ENCODE assay signal across 8 cellular contexts in the genomic region with DNA sequence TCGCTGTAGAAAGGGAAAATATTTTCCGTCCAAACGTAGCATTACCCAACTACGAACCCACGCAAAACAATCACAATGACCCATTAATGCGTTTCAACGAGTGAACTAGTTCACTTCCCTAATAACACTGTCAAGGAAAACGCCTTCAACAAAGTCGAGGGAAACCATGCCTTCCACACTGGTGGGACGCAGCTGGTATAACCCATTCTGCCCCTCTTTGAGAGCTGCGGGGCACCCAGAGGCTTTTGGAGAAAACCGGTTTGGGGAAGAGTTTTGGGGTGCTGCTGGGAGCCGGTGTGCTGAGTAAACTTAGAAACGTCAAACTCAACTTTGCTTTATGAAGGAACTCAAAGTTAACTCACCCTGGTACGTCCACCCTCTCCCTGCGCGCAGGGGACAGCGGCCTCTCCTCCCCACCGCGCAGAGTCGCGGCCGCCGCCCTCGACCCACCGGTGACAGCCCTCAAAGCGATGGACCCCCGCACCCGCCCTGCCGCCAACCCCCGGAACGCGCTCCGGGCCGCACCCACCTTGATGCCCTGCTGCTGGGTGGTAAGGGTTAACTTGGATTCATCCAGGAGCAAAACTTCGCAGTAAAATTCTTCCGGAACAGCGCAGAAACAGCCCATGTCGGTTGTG. TPM values are rescaled to one million over a fixed set of nuclear protein-coding genes. Genes with fewer than 3 reads are reported as not detected.
DNase-seq lines count a peak whose midpoint lies in the region; ATAC-seq, FAIRE-seq and TF ChIP-seq lines count a peak whose summit lies in the region.

No MANE protein-coding gene starts in this region.

- BruUV-seq in mammary epithelial cell (replicated peaks; lab: Mats Ljungman, UMichigan) (no TSS peak), HepG2 (replicated peaks; lab: Mats Ljungman, UMichigan) (no TSS peak)

- POLR2A ChIA-PET in HepG2 (lab: Yijun Ruan, JAX), result no interaction called here

- peak overlapping the region in 7 of 11 experiments; percentile 53 to 73 (median 68); a peak in 6 of 22 replicates for H3K9ac ChIP-seq in BLaER1 treated with 17β-estradiol and CSF1 and Interleukin-3, amounts not matched to agents 10 nM and 100 nM
- H3K9ac ChIP-seq in mammary epithelial cell (ENCODE audit: insufficient read depth, low read length) (no peak overlapping the region), HepG2 (ENCODE audit: insufficient read depth, low read depth, low read length) (no peak overlapping the region)

- intact Hi-C loops in mammary epithelial cell (cut with micrococcal nuclease), result no loop called here
- intact Hi-C loops in HepG2 (cut with micrococcal nuclease; ENCODE audit: unreplicated experiment), result no loop called here
- intact Hi-C loops in thyroid gland (cut with DNase I), result no loop called here

- H3K9me3 ChIP-seq in BLaER1 treated with 17β-estradiol and CSF1 and Interleukin-3, amounts not matched to agents 10 nM and 100 nM (replicated peaks in 1 of 11), result no peaks in the 10 kb centered on the region
- no peaks in the 10 kb centered on the region for H3K9me3 ChIP-seq in mammary epithelial cell (replicated peaks; ENCODE audit: insufficient read depth, low read length)
- H3K9me3 ChIP-seq in HepG2 (ENCODE audit: low read length), result no peaks in the 10 kb centered on the region
- H3K9me3 ChIP-seq in thyroid gland, result no peaks in the 10 kb centered on the region

- TF ChIP-seq RAD21 in HepG2 (CRISPR knock-in tag; IDR thresholded peaks at IDR 0.05), result no peak

- WGBS in mammary epithelial cell (ENCODE audit: low coverage, missing lambda C conversion rate), result 7% methylated on average over 14 of the region's 39 CpGs
- 63% methylated on average over 38 of the region's 39 CpGs for WGBS in HepG2 (ENCODE audit: low lambda C conversion rate)
- WGBS in thyroid gland, 2 donors, result 2% methylated on average over 25 to 34 of the region's 39 CpGs

- ATAC-seq in HG03342 (IDR thresholded peaks at IDR 0.05; ENCODE audit: unreplicated experiment), result peak; percentile 1
- no peak for ATAC-seq in HepG2
- ATAC-seq in HG03460 (IDR thresholded peaks at IDR 0.05; ENCODE audit: unreplicated experiment), result no peak

- DNase-seq in mammary epithelial cell (peak; percentile 18), HepG2 (ENCODE audit: low spot score) (no peak), thyroid gland (peak in 1 of 2 donors; percentile 18), hepatic stellate cell (ENCODE audit: low spot score) (no peak), NCI-H2196 treated with DMSO at 0.1 percent for 48 hours (lab: John Stamatoyannopoulos, UW; ENCODE audit: unreplicated experiment) (no peak)

- peaks cover 15 to 38% (median 30%) of the 10 kb centered on the region in 11 experiments for H3K27me3 ChIP-seq in BLaER1 treated with 17β-estradiol and CSF1 and Interleukin-3, amounts not matched to agents 10 nM and 100 nM
- H3K27me3 ChIP-seq in mammary epithelial cell (ENCODE audit: insufficient read depth, low read length) (peaks cover 18% of the 10 kb centered on the region), HepG2 (ENCODE audit: control insufficient read depth in 1 of 2, insufficient read depth in 2 of 2, low read length in 2 of 2) (peaks cover 4 to 33% of the 10 kb centered on the region in 2 experiments; a peak in 4 of 5 replicates), thyroid gland (no peaks in the 10 kb centered on the region)

- H3K27ac ChIP-seq in BLaER1 treated with 17β-estradiol and CSF1 and Interleukin-3, amounts not matched to agents 10 nM and 100 nM, result no peak overlapping the region
- no peak overlapping the region for H3K27ac ChIP-seq in mammary epithelial cell (ENCODE audit: insufficient read depth, low read depth, low read length)
- H3K27ac ChIP-seq in HepG2 (ENCODE audit: extremely low read length, insufficient read depth, low read length), result no peak overlapping the region
- peak overlapping the region; percentile 90 to 95 (median 91) for H3K27ac ChIP-seq in thyroid gland

- H3K4me2 ChIP-seq in BLaER1 treated with 17β-estradiol and CSF1 and Interleukin-3, amounts not matched to agents 10 nM and 100 nM, result peak overlapping the region; percentile 82 to 99 (median 95)
- H3K4me2 ChIP-seq in mammary epithelial cell (ENCODE audit: insufficient read depth, low read depth, low read length) (peak overlapping the region; percentile 99), HepG2 (ENCODE audit: low read depth, low read length) (peak overlapping the region; percentile 34; the same call in 1 of the 2 replicates)

- peak overlapping the region; percentile 90 for H2AFZ ChIP-seq in mammary epithelial cell (ENCODE audit: low read depth, low read length)
- H2AFZ ChIP-seq in HepG2 (ENCODE audit: low read length), result no peak overlapping the region

- in situ Hi-C loops in mammary epithelial cell (cut with MboI; ENCODE audit: low sequenced_read_pairs in 2 of 2) (loop anchor here in 1 of 2 donors (10.0 kb wide), 1 partner anchor 234 kb away; no protein-coding TSS in a partner anchor), HepG2 (cut with HindIII; ENCODE audit: extremely low pct_ligation_motif_present, low pct_unique_long_range_greater_than_20kb) (loop anchor here (10.0 kb wide), 1 partner anchor 204 kb away; no protein-coding TSS in a partner anchor)

- no peak for FAIRE-seq in HepG2 (lab: Jason Lieb, UNC)

- no peaks in the 10 kb centered on the region for H4K20me1 ChIP-seq in BLaER1 treated with 17β-estradiol and CSF1 and Interleukin-3, amounts not matched to agents 10 nM and 100 nM
- H4K20me1 ChIP-seq in mammary epithelial cell (ENCODE audit: insufficient read depth, low read length) (no peaks in the 10 kb centered on the region), HepG2 (ENCODE audit: insufficient read depth, low read length) (no peaks in the 10 kb centered on the region)

- CTCF ChIA-PET in mammary epithelial cell (lab: Charles Lee; ENCODE audit: low non-redundant PET), result no interaction called here
- CTCF ChIA-PET in HepG2 (lab: Yijun Ruan, JAX; ENCODE audit: low intra/inter-chr PET ratio, low total read pairs), result interaction anchor here (2.7 kb wide), 1 partner anchor 209 kb away, joined by 13 read pairs; no protein-coding TSS in a partner anchor

- no peak for TF ChIP-seq EP300 in HepG2 (IDR thresholded peaks at IDR 0.05; ENCODE audit: low read depth in 2 of 2, low read length in 2 of 2)
- TF ChIP-seq EP300 in HepG2 (CRISPR knock-in tag; IDR thresholded peaks at IDR 0.05; ENCODE audit: borderline replicate concordance), result no peak

- H3K79me2 ChIP-seq in mammary epithelial cell (ENCODE audit: insufficient read depth, low read length) (no peaks in the 10 kb centered on the region), HepG2 (ENCODE audit: insufficient read depth, low read length) (no peaks in the 10 kb centered on the region)

- peaks cover 0 to 12% (median 5%) of the 10 kb centered on the region in 10 experiments; a peak in 4 of 20 replicates for H3K4me1 ChIP-seq in BLaER1 treated with 17β-estradiol and CSF1 and Interleukin-3, amounts not matched to agents 10 nM and 100 nM
- H3K4me1 ChIP-seq in mammary epithelial cell (ENCODE audit: insufficient read depth, low read length) (peaks cover 17% of the 10 kb centered on the region), HepG2 (ENCODE audit: insufficient read depth, low read length) (0 out of 2 replicates have a peak, but pooled peaks cover 5% of the 10 kb centered on the region), thyroid gland (peaks cover 13 to 36% of the 10 kb centered on the region in 2 donors)

- no peak for TF ChIP-seq POLR2A in HepG2 (IDR thresholded peaks at IDR 0.05; ENCODE audit: insufficient read depth in 1 of 2, low read depth in 2 of 2, low read length in 2 of 2)
- TF ChIP-seq POLR2A in thyroid gland (IDR thresholded peaks at IDR 0.05), result no peak

- H3K4me3 ChIP-seq in BLaER1 treated with 17β-estradiol and CSF1 and Interleukin-3, amounts not matched to agents 10 nM and 100 nM, result peak overlapping the region; percentile 72 to 90 (median 76)
- H3K4me3 ChIP-seq in mammary epithelial cell (replicated peaks in 1 of 3; ENCODE audit: insufficient read depth in 1 of 3, low read depth in 2 of 3, low read length in 3 of 3), result peak overlapping the region; percentile 33 to 57 (median 56)
- H3K4me3 ChIP-seq in HepG2 (replicated peaks in 1 of 3; ENCODE audit: insufficient read depth in 1 of 3, low read depth in 2 of 3, low read length in 3 of 3), result no peak overlapping the region
- H3K4me3 ChIP-seq in thyroid gland (replicated peaks in 1 of 3), result peak overlapping the region; percentile 72 to 94 (median 94)

- TF ChIP-seq CTCF in mammary epithelial cell (conservative IDR thresholded peaks at IDR 0.05 in 1 of 2, IDR thresholded peaks at IDR 0.05 in 1 of 2; ENCODE audit: extremely low read depth in 1 of 2, insufficient read depth in 1 of 2, low read depth in 1 of 2, low read length in 2 of 2), result no peak
- no peak for TF ChIP-seq CTCF in HepG2 (CRISPR knock-in tag; IDR thresholded peaks at IDR 0.05)
- no peak for TF ChIP-seq CTCF in thyroid gland (IDR thresholded peaks at IDR 0.05)

- dilution Hi-C loops in mammary epithelial cell (cut with HindIII; ENCODE audit: low sequenced_read_pairs), result no loop called here

- H3K36me3 ChIP-seq in BLaER1 treated with 17β-estradiol and CSF1 and Interleukin-3, amounts not matched to agents 10 nM and 100 nM, result no peaks in the 10 kb centered on the region
- H3K36me3 ChIP-seq in mammary epithelial cell (ENCODE audit: insufficient read depth, low read length) (no peaks in the 10 kb centered on the region), HepG2 (replicated peaks in 1 of 2; ENCODE audit: control insufficient read depth in 1 of 2, insufficient read depth in 2 of 2, low read length in 2 of 2) (no peaks in the 10 kb centered on the region), thyroid gland (no peaks in the 10 kb centered on the region)

RNA-seq across cellular contexts. Expression of a gene that starts 0.5 kb away (rescaled TPM):
- total RNA-seq in mammary epithelial cell (1 to 10 TPM; 2.1 to 3.2 TPM), HepG2 (2016; rRNA removed; fragmentation: Illumina TruSeq; extraction: Trizol) (0.07 TPM in 1 of 2 replicates, not detected in the other), thyroid gland (10 to 100 TPM; 31.9 to 44.2 (median 37.5) TPM)
- polyA plus RNA-seq in mammary epithelial cell (0.28 TPM), HepG2 (2011; rRNA removed) (0.03 TPM in 1 of 2 replicates, not detected in the other)
- polyA minus RNA-seq in mammary epithelial cell, result not detected
- total RNA-seq in HepG2 (2016; cell fraction: cytosol; rRNA removed; fragmentation: Illumina TruSeq; extraction: Trizol; ENCODE audit: low read depth), result not detected in 2 replicates
- total RNA-seq in HepG2 (2016; cell fraction: insoluble cytoplasmic fraction; rRNA removed; fragmentation: Illumina TruSeq; extraction: Trizol), result 0.04 and 0.07 TPM in 2 replicates
- not detected in 2 replicates for total RNA-seq in HepG2 (2016; cell fraction: membrane; rRNA removed; fragmentation: Illumina TruSeq; extraction: Trizol)
- 0.06 and 0.09 TPM in 2 replicates for total RNA-seq in HepG2 (2016; cell fraction: nucleus; rRNA removed; fragmentation: Illumina TruSeq; extraction: Trizol)
- polyA plus RNA-seq in HepG2 (2011; cell fraction: cytosol; rRNA removed), result 0.03 TPM in 1 of 2 replicates, not detected in the other
- 0.02 TPM in 1 of 2 replicates, not detected in the other for polyA plus RNA-seq in HepG2 (2011; cell fraction: nucleus; rRNA removed)
- polyA plus RNA-seq in HepG2 (2012), result 0.20 TPM in 1 of 2 replicates, not detected in the other
- polyA plus RNA-seq in HepG2 (2016; cell fraction: cytosol; fragmentation: Illumina TruSeq; extraction: Trizol; ENCODE audit: low read depth), result not detected in 2 replicates
- polyA plus RNA-seq in HepG2 (2016; cell fraction: insoluble cytoplasmic fraction; fragmentation: Illumina TruSeq; extraction: Trizol; ENCODE audit: low read depth), result 0.37 TPM in 1 of 2 replicates, not detected in the other
- polyA plus RNA-seq in HepG2 (2016; cell fraction: membrane; fragmentation: Illumina TruSeq; extraction: Trizol; ENCODE audit: low read depth), result not detected in 2 replicates
- 0.19 and 0.21 TPM in 2 replicates for polyA plus RNA-seq in HepG2 (2016; cell fraction: nucleus; fragmentation: Illumina TruSeq; extraction: Trizol; ENCODE audit: insufficient read depth, low read depth)
- polyA minus RNA-seq in HepG2 (2011; rRNA and poly(A)+ RNA removed; ENCODE audit: low replicate concordance), result 10.3 TPM in 1 of 2 replicates, not detected in the other
- polyA minus RNA-seq in HepG2 (2011; cell fraction: cytosol; rRNA and poly(A)+ RNA removed), result not detected in 2 replicates
- polyA minus RNA-seq in HepG2 (2011; cell fraction: nucleus; rRNA and poly(A)+ RNA removed), result 0.12 and 0.52 TPM in 2 replicates

Comparison
In these comparisons a context has a peak if more than half of its experiments do, and no peak if none do; other contexts are left out.
1. H3K27ac ChIP-seq: peak in thyroid gland (3 of 3); none in BLaER1 treated with 17β-estradiol and CSF1 and Interleukin-3, amounts not matched to agents 10 nM and 100 nM (0 of 11), mammary epithelial cell (single experiment) and HepG2 (single experiment).
2. H3K4me2 ChIP-seq: peak in every context shown above with its lines; median percentile 99 in mammary epithelial cell; 95 in BLaER1 treated with 17β-estradiol and CSF1 and Interleukin-3, amounts not matched to agents 10 nM and 100 nM; 34 in HepG2.
3. H3K4me3 ChIP-seq: peak in BLaER1 treated with 17β-estradiol and CSF1 and Interleukin-3, amounts not matched to agents 10 nM and 100 nM (10 of 10), mammary epithelial cell (3 of 3) and thyroid gland (3 of 3); none in HepG2 (0 of 3).
4. H3K9ac ChIP-seq: peak in BLaER1 treated with 17β-estradiol and CSF1 and Interleukin-3, amounts not matched to agents 10 nM and 100 nM (7 of 11); none in mammary epithelial cell (single experiment) and HepG2 (single experiment).
5. RNA of a gene that starts 0.5 kb away (total RNA-seq): 31.9 to 44.2 TPM in thyroid gland; 2.1 to 3.2 TPM in mammary epithelial cell and 0.04 to 0.09 TPM in HepG2; every median in the first group is over 4 times any median in the second.